Comparison of ENCODE assay signal across 8 cellular contexts in genomic region chr1:44799770-44800584, GRCh38. TPM values are rescaled to one million over a fixed set of nuclear protein-coding genes. Genes with fewer than 3 reads are reported as not detected.
DNase-seq lines count a peak whose midpoint lies in the region; ATAC-seq, FAIRE-seq and TF ChIP-seq lines count a peak whose summit lies in the region.

Gene PLK3, plus strand, starts transcription at chr1:44800377. Its CDS starts 87 bp downstream, at chr1:44800464.

- under 1% methylated on average over 77 of the region's 79 CpGs for WGBS in prostate gland

- H3K4me1 ChIP-seq in left ventricle myocardium inferior (peaks cover 53% of the 10 kb centered on the region), prostate gland (replicated peaks) (no peaks in the 10 kb centered on the region)

- H3K36me3 ChIP-seq in left ventricle myocardium inferior (peaks cover 25% of the 10 kb centered on the region), prostate gland (no peaks in the 10 kb centered on the region)

- TF ChIP-seq POLR2A in prostate gland (IDR thresholded peaks at IDR 0.05): peak; percentile 94

- peaks cover 12% of the 10 kb centered on the region for H3K36me3 Mint-ChIP-seq in T-helper 17 cell (ENCODE audit: low read depth)

- intact Hi-C loops in left ventricle myocardium inferior (cut with micrococcal nuclease) (no loop called here), prostate gland (cut with DNase I) (no loop called here)

- H3K27ac Mint-ChIP-seq in T-helper 17 cell: peak within 1 kb of the TSS; percentile 100

- no peaks in the 10 kb centered on the region for H3K27me3 Mint-ChIP-seq in T-helper 17 cell

- peak; percentile 85 for ATAC-seq in GM18498 (IDR thresholded peaks at IDR 0.05; ENCODE audit: unreplicated experiment)
- peak; percentile 78 for ATAC-seq in HG02938 (IDR thresholded peaks at IDR 0.05; ENCODE audit: unreplicated experiment)
- peak; percentile 86 for ATAC-seq in T-helper 17 cell

- peak within 1 kb of the TSS; percentile 100 for H3K27ac ChIP-seq in left ventricle myocardium inferior (replicated peaks)
- peak within 1 kb of the TSS; percentile 86 to 92 for H3K27ac ChIP-seq in prostate gland

- peak; percentile 97 for FAIRE-seq in urothelium cell line (lab: Jason Lieb, UNC)

- no peaks in the 10 kb centered on the region for H3K27me3 ChIP-seq in left ventricle myocardium inferior (ENCODE audit: low read depth)
- no peaks in the 10 kb centered on the region for H3K27me3 ChIP-seq in prostate gland (replicated peaks; ENCODE audit: insufficient read depth)

- H3K4me3 ChIP-seq in left ventricle myocardium inferior (peak within 1 kb of the TSS; percentile 98), prostate gland (peak within 1 kb of the TSS; percentile 54 to 65)

- peak within 1 kb of the TSS; percentile 99 for H3K4me3 Mint-ChIP-seq in T-helper 17 cell

- H3K4me1 Mint-ChIP-seq in T-helper 17 cell: peaks cover 38% of the 10 kb centered on the region

- H3K9me3 ChIP-seq in T-helper 17 cell (ENCODE audit: control insufficient read depth, low read length, poor library complexity, severe bottlenecking): peaks cover 3% of the 10 kb centered on the region
- no peaks in the 10 kb centered on the region for H3K9me3 ChIP-seq in left ventricle myocardium inferior (replicated peaks)
- H3K9me3 ChIP-seq in prostate gland: no peaks in the 10 kb centered on the region

- DNase-seq in NCI-H1694 treated with DMSO at 0.1 percent for 48 hours (lab: John Stamatoyannopoulos, UW) (peak; percentile 97), T-helper 17 cell (peak; percentile 96 to 98 (median 98)), amygdala (lab: John Stamatoyannopoulos, UW) (peak; percentile 84 to 100 (median 98)), left ventricle myocardium inferior (peak; percentile 97), prostate gland (ENCODE audit: low spot score) (peak; percentile 97), urothelium cell line (ENCODE audit: low spot score) (peak; percentile 99)

- TF ChIP-seq CTCF in left ventricle myocardium inferior (IDR thresholded peaks at IDR 0.05; ENCODE audit: borderline replicate concordance) (peak; percentile 93), prostate gland (IDR thresholded peaks at IDR 0.05) (peak; percentile 78 to 96 (median 86))

RNA-seq across cellular contexts. Expression of gene PLK3, which starts in this region (rescaled TPM):
- total RNA-seq in T-helper 17 cell (100 to 1,000 TPM; 389 to 523 TPM), left ventricle myocardium inferior (5.4 TPM), prostate gland (10 to 100 TPM in 1 of 2 donors, 1 to 10 TPM in 1; 5.2 to 15.5 TPM)

Comparison
In these comparisons a context has a peak if more than half of its experiments do, and no peak if none do; other contexts are left out.
1. Peak in every context shown above with its lines: DNase-seq, ATAC-seq, H3K4me3 ChIP-seq and H3K27ac ChIP-seq.
2. RNA of gene PLK3 (total RNA-seq): 389 to 523 TPM in T-helper 17 cell; 5.2 to 15.5 TPM in prostate gland and 5.4 TPM in left ventricle myocardium inferior (single experiment); every median in the first group is over 10 times any median in the second.